Comparison of ENCODE assay signal across 2 cellular contexts in the genomic region with DNA sequence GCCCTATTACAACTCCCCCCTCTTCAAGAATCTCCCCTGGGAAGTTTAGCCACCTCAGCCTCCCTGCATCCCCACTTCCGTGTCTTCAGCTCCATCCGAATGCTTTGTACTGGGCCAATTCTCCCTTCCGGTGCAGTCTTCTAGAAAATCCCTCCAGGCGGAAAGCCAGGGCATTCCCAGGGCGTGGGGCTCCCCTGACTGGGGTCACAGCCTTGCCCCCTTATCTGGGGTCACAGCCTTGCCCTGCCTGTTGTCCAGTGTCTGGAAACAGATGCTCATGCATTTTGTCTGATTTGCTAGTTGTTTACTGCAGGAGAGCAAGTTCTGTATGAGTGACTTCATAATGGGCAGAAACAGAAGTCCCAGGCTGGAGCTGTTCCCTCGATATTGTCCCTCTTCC.
TF ChIP-seq lines count a peak whose summit lies in the region.

No MANE protein-coding gene starts in this region.

TF ChIP-seq in liver, 16 proteins besides CTCF, POLR2A, EP300 and RAD21 (continued from another document):
- TF ChIP-seq REST (IDR thresholded peaks at IDR 0.05), result no peak
- TF ChIP-seq YY1 (IDR thresholded peaks at IDR 0.05), result no peak
- TF ChIP-seq EGR1 (IDR thresholded peaks at IDR 0.05; ENCODE audit: low read depth in 2 of 2), result no peak

TF ChIP-seq in HepG2, 621 proteins besides CTCF, POLR2A, EP300 and RAD21 (continued from another document):
- TF ChIP-seq, protein P1, sequence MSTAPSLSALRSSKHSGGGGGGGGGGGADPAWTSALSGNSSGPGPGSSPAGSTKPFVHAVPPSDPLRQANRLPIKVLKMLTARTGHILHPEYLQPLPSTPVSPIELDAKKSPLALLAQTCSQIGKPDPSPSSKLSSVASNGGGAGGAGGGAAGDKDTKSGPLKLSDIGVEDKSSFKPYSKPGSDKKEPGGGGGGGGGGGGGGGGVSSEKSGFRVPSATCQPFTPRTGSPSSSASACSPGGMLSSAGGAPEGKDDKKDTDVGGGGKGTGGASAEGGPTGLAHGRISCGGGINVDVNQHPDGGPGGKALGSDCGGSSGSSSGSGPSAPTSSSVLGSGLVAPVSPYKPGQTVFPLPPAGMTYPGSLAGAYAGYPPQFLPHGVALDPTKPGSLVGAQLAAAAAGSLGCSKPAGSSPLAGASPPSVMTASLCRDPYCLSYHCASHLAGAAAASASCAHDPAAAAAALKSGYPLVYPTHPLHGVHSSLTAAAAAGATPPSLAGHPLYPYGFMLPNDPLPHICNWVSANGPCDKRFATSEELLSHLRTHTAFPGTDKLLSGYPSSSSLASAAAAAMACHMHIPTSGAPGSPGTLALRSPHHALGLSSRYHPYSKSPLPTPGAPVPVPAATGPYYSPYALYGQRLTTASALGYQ (CRISPR knock-in tag; IDR thresholded peaks at IDR 0.05), result no peak
- TF ChIP-seq ZBTB44 (CRISPR knock-in tag; IDR thresholded peaks at IDR 0.05) (no peak), CSRNP2 (CRISPR knock-in tag; conservative IDR thresholded peaks at IDR 0.05; ENCODE audit: low read depth) (no peak), ZNF670 (CRISPR knock-in tag; IDR thresholded peaks at IDR 0.05; ENCODE audit: borderline replicate concordance) (no peak), ERF (CRISPR knock-in tag; IDR thresholded peaks at IDR 0.05) (no peak)
- TF ChIP-seq, protein P2, sequence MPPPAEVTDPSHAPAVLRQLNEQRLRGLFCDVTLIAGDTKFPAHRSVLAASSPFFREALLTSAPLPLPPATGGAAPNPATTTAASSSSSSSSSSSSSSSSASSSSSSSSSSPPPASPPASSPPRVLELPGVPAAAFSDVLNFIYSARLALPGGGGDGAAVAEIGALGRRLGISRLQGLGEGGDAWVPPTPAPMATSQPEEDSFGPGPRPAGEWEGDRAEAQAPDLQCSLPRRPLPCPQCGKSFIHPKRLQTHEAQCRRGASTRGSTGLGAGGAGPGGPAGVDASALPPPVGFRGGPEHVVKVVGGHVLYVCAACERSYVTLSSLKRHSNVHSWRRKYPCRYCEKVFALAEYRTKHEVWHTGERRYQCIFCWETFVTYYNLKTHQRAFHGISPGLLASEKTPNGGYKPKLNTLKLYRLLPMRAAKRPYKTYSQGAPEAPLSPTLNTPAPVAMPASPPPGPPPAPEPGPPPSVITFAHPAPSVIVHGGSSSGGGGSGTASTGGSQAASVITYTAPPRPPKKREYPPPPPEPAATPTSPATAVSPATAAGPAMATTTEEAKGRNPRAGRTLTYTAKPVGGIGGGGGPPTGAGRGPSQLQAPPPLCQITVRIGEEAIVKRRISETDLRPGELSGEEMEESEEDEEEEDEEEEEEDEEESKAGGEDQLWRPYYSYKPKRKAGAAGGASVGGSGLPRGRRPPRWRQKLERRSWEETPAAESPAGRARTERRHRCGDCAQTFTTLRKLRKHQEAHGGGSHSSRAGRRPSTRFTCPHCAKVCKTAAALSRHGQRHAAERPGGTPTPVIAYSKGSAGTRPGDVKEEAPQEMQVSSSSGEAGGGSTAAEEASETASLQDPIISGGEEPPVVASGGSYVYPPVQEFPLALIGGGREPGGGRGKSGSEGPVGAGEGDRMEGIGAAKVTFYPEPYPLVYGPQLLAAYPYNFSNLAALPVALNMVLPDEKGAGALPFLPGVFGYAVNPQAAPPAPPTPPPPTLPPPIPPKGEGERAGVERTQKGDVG (CRISPR knock-in tag; IDR thresholded peaks at IDR 0.05; ENCODE audit: borderline replicate concordance), result no peak
